ENCODE assay signal across 10 cellular contexts in the genomic region with DNA sequence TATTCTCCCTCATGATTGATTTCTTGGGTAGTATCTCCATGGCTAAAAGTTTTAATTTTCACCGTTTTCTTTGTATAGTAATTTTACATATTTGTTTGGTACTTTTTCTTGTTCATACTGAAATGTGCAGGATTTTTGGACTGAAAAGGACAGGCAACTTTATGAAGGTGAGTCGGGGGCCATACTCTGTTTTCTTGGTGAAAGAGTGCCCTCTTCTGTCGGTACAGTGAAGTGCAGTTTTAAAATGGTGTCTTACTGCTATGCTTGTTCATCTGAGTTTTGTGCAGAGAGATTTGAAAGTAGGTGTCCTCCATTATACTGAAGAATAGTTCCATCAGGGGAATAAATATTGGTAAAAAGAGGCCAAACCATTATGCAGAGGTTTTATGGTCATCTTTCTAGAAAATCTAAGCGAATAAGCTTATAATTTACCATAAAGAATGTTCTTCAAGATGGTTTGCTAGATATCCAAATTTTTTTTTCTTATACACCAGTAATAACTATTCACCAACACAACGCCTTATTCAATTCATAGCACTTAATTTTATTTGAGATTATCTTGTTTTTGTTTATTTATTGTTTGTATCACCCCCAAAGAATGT. TPM values are rescaled to one million over a fixed set of nuclear protein-coding genes. Genes with fewer than 3 reads are reported as not detected.
DNase-seq lines count a peak whose midpoint lies in the region; ATAC-seq and TF ChIP-seq lines count a peak whose summit lies in the region.
"Had no signal": no experiment of that assay in that cellular context is flagged by ENCODE, and none has a peak within 500 bp of the region (broad histone marks: within the 10 kb centered on the region; RNA-seq: fewer than 3 reads in every experiment).

No MANE protein-coding gene starts in this region.

- intact Hi-C loops in stomach (cut with DNase I; ENCODE audit: low total_unique reads): no loop called here

- H3K36me3 ChIP-seq in SK-N-MC (ENCODE audit: insufficient read depth, low read length) (no peaks in the 10 kb centered on the region), gastroesophageal sphincter (no peaks in the 10 kb centered on the region), stomach (no peaks in the 10 kb centered on the region)

- H3K9me3 Mint-ChIP-seq in naive thymus-derived CD8-positive, alpha-beta T cell: no peaks in the 10 kb centered on the region
- H3K9me3 Mint-ChIP-seq: T-helper 1 cell treated with Interleukin-12 subunit alpha and Interleukin-12 subunit beta and Interleukin-4 antibody, amounts not matched to agents 30 μg/mL and 1 μg/mL, for 36 hours had no signal

- WGBS in gastroesophageal sphincter (ENCODE audit: low coverage in 1 of 2), 2 donors: 10 to 24% methylated on average over 5 of the region's 5 CpGs
- 4 to 13% (median 8%) methylated on average over 5 of the region's 5 CpGs for WGBS in stomach, 5 donors

- peak in 3 of 4 experiments; percentile 15 to 57 (median 26) for TF ChIP-seq CTCF in gastroesophageal sphincter (IDR thresholded peaks at IDR 0.05)
- TF ChIP-seq CTCF in stomach (IDR thresholded peaks at IDR 0.05): peak in 5 of 7 experiments; percentile 6 to 52 (median 26)

- peak; percentile 57 for ATAC-seq in GM18519 (IDR thresholded peaks at IDR 0.05; ENCODE audit: low FRiP score, unreplicated experiment)
- ATAC-seq in gastroesophageal sphincter: no peak
- no peak for ATAC-seq in naive thymus-derived CD8-positive, alpha-beta T cell

- H3K4me1 ChIP-seq in gastroesophageal sphincter (no peaks in the 10 kb centered on the region), stomach (no peaks in the 10 kb centered on the region)

- TF ChIP-seq POLR2A in gastroesophageal sphincter (IDR thresholded peaks at IDR 0.05) (no peak), stomach (IDR thresholded peaks at IDR 0.05) (no peak)

- peaks cover 3 to 34% (median 15%) of the 10 kb centered on the region in 5 donors for H3K27me3 Mint-ChIP-seq in naive thymus-derived CD8-positive, alpha-beta T cell

- no peaks in the 10 kb centered on the region for H3K36me3 Mint-ChIP-seq in naive thymus-derived CD8-positive, alpha-beta T cell

- H3K9ac ChIP-seq in SK-N-MC (ENCODE audit: insufficient read length): peak overlapping the region; percentile 25

- no peaks in the 10 kb centered on the region for H3K9me3 ChIP-seq in SK-N-MC (ENCODE audit: low read depth, low read length)
- H3K9me3 ChIP-seq in gastroesophageal sphincter: no peaks in the 10 kb centered on the region
- no peaks in the 10 kb centered on the region for H3K9me3 ChIP-seq in stomach

- no peaks in the 10 kb centered on the region for H3K27me3 ChIP-seq in gastroesophageal sphincter
- peaks cover 0 to 6% (median 0%) of the 10 kb centered on the region in 3 donors for H3K27me3 ChIP-seq in stomach

- H3K4me3 ChIP-seq in Jurkat, Clone E6-1 (ENCODE audit: low read length): no peak overlapping the region
- H3K4me3 ChIP-seq in SK-N-MC (no peak overlapping the region), gastroesophageal sphincter (no peak overlapping the region), stomach (no peak overlapping the region)

- DNase-seq in CD1c-positive myeloid dendritic cell (ENCODE audit: extremely low spot score) (peak; percentile 44), SK-N-MC (ENCODE audit: low read depth, low spot score) (peak; percentile 57), stomach (no peak), ureter (ENCODE audit: low spot score) (no peak)
- peak; percentile 32 for DNase-seq in Jurkat, Clone E6-1 (ENCODE audit: low read depth, low spot score)
- DNase-seq in naive thymus-derived CD8-positive, alpha-beta T cell: no peak

- POLR2A ChIA-PET in naive thymus-derived CD8-positive, alpha-beta T cell (lab: Charles Lee): no interaction called here

- peak overlapping the region; percentile 79; the same call in 1 of the 2 replicates for H3K27ac ChIP-seq in SK-N-MC
- no peak overlapping the region for H3K27ac ChIP-seq in gastroesophageal sphincter
- H3K27ac ChIP-seq in stomach: no peak overlapping the region

- no peaks in the 10 kb centered on the region for H3K4me1 Mint-ChIP-seq in naive thymus-derived CD8-positive, alpha-beta T cell

- TF ChIP-seq EP300 in gastroesophageal sphincter (IDR thresholded peaks at IDR 0.05): no peak
- no peak for TF ChIP-seq EP300 in stomach (IDR thresholded peaks at IDR 0.05)

- H3K27ac Mint-ChIP-seq in naive thymus-derived CD8-positive, alpha-beta T cell: no peak overlapping the region
- H3K27ac Mint-ChIP-seq: T-helper 1 cell treated with Interleukin-12 subunit alpha and Interleukin-12 subunit beta and Interleukin-4 antibody, amounts not matched to agents 30 μg/mL and 1 μg/mL, for 36 hours had no signal

- no peak overlapping the region for H3K4me3 Mint-ChIP-seq in naive thymus-derived CD8-positive, alpha-beta T cell
- H3K4me3 Mint-ChIP-seq: T-helper 1 cell treated with Interleukin-12 subunit alpha and Interleukin-12 subunit beta and Interleukin-4 antibody, amounts not matched to agents 30 μg/mL and 1 μg/mL, for 36 hours had no signal

RNA-seq across cellular contexts. Expression of gene SERPINB13, which starts 8.7 kb away (rescaled TPM):
- not detected for polyA plus RNA-seq in Jurkat, Clone E6-1 (2012; ENCODE audit: insufficient read depth, insufficient read length)
- total RNA-seq in gastroesophageal sphincter (1 to 10 TPM in 2 of 4 donors, under 1 TPM in 2; 0.13 to 7.0 (median 0.97) TPM), stomach (under 1 TPM in 1 of 5 donors, not detected in 4; 0.55 TPM), ureter (not detected)
- 10 to 100 TPM in 1 of 3 donors, not detected in 2; 51.6 TPM for polyA plus RNA-seq in stomach
- not detected for total RNA-seq in naive thymus-derived CD8-positive, alpha-beta T cell
- polyA plus RNA-seq in naive thymus-derived CD8-positive, alpha-beta T cell: not detected
- total RNA-seq: skeletal muscle tissue had no signal

RNA-seq across cellular contexts. Expression of gene SERPINB12, which starts 36.3 kb away (rescaled TPM):
- polyA plus RNA-seq in Jurkat, Clone E6-1 (2012; ENCODE audit: insufficient read depth, insufficient read length): not detected
- total RNA-seq in gastroesophageal sphincter (not detected), stomach (not detected), ureter (not detected)
- not detected for polyA plus RNA-seq in stomach
- total RNA-seq in naive thymus-derived CD8-positive, alpha-beta T cell: not detected
- polyA plus RNA-seq in naive thymus-derived CD8-positive, alpha-beta T cell: not detected
- total RNA-seq: skeletal muscle tissue had no signal

Comparison
In these comparisons a context has a peak if more than half of its experiments do, and no peak if none do; other contexts are left out.
1. DNase-seq: peak in CD1c-positive myeloid dendritic cell (single experiment), Jurkat, Clone E6-1 (single experiment) and SK-N-MC (single experiment); none in stomach (single experiment), ureter (single experiment) and naive thymus-derived CD8-positive, alpha-beta T cell (0 of 10).